In genomic region chr3:3105246-3105645, GRCh38 we compare ENCODE assay signal across 23 cellular contexts. TPM values are rescaled to one million over a fixed set of nuclear protein-coding genes. Genes with fewer than 3 reads are reported as not detected.
DNase-seq lines count a peak whose midpoint lies in the region; ATAC-seq, FAIRE-seq and TF ChIP-seq lines count a peak whose summit lies in the region.
"Had no signal": no experiment of that assay in that cellular context is flagged by ENCODE, and none has a peak within 500 bp of the region (broad histone marks: within the 10 kb centered on the region; RNA-seq: fewer than 3 reads in every experiment).

No MANE protein-coding gene starts in this region.

- FAIRE-seq in A549 (lab: Jason Lieb, UNC), result no peak
- FAIRE-seq: GM12891, GM18507 had no signal

- H4K20me1 ChIP-seq in BLaER1 (no peaks in the 10 kb centered on the region), GM23338 (replicated peaks; ENCODE audit: insufficient read depth) (no peaks in the 10 kb centered on the region)

- CTCF ChIA-PET in A549 (lab: Yijun Ruan, JAX), result no interaction called here

- H3K36me3 Mint-ChIP-seq in GM23338 (ENCODE audit: low read depth), result peaks cover 15% of the 10 kb centered on the region
- no peaks in the 10 kb centered on the region for H3K36me3 Mint-ChIP-seq in nephron progenitor cell (ENCODE audit: low read depth)
- H3K36me3 Mint-ChIP-seq: CD8-positive, alpha-beta T cell; IgD-negative memory B cell had no signal

- 0 out of 2 replicates have a peak, but pooled peaks cover 6% of the 10 kb centered on the region for H3K9me2 ChIP-seq in GM23338 (ENCODE audit: insufficient read depth)

- POLR2A ChIA-PET in A549 (lab: Yijun Ruan, JAX), result no interaction called here

- no peaks in the 10 kb centered on the region for H3K36me3 ChIP-seq in BLaER1
- H3K36me3 ChIP-seq in GM23338 (ENCODE audit: insufficient read depth), result no peaks in the 10 kb centered on the region
- H3K36me3 ChIP-seq: HAP-1 had no signal

- H3K27me3 Mint-ChIP-seq in GM23338 (ENCODE audit: insufficient read depth, low read depth, poor library complexity), result peaks cover 4% of the 10 kb centered on the region
- no peaks in the 10 kb centered on the region for H3K27me3 Mint-ChIP-seq in nephron progenitor cell (ENCODE audit: low read depth, poor library complexity)

- ATAC-seq in A549 (no peak), GM23338 (no peak), HG02678 (IDR thresholded peaks at IDR 0.05; ENCODE audit: unreplicated experiment) (no peak), GM18858 (IDR thresholded peaks at IDR 0.05; ENCODE audit: unreplicated experiment) (no peak)
- ATAC-seq: CD8-positive, alpha-beta T cell had no signal

- H3K4me2 ChIP-seq in A549, result no peak overlapping the region
- peak overlapping the region; percentile 55; the same call in 1 of the 2 replicates for H3K4me2 ChIP-seq in BLaER1
- no peak overlapping the region for H3K4me2 ChIP-seq in GM23338

- no peak for TF ChIP-seq CTCF in A549 (IDR thresholded peaks at IDR 0.05)
- TF ChIP-seq CTCF in GM23338 (conservative IDR thresholded peaks at IDR 0.05; ENCODE audit: low read depth in 2 of 2), result no peak
- no peak for TF ChIP-seq CTCF in nephron progenitor cell (IDR thresholded peaks at IDR 0.05)

- no peaks in the 10 kb centered on the region for H3K4me1 ChIP-seq in A549
- peaks cover 12% of the 10 kb centered on the region for H3K4me1 ChIP-seq in BLaER1
- peaks cover 8% of the 10 kb centered on the region; the same call in 1 of the 2 replicates for H3K4me1 ChIP-seq in GM23338 (ENCODE audit: insufficient read depth)
- H3K4me1 ChIP-seq: HAP-1 had no signal

- H3K27ac Mint-ChIP-seq in GM23338 (no peak overlapping the region), nephron progenitor cell (peak overlapping the region; percentile 10)
- H3K27ac Mint-ChIP-seq: CD8-positive, alpha-beta T cell had no signal

- no peak for TF ChIP-seq RAD21 in A549 (conservative IDR thresholded peaks at IDR 0.05 in 1 of 2, IDR thresholded peaks at IDR 0.05 in 1 of 2)

- no peaks in the 10 kb centered on the region for H3K79me2 ChIP-seq in GM23338 (replicated peaks; ENCODE audit: insufficient read depth)

- H2AFZ ChIP-seq in GM23338, result peak overlapping the region; percentile 29; the same call in 1 of the 2 replicates

- TF ChIP-seq EP300 in A549 (IDR thresholded peaks at IDR 0.05), result no peak

- no peaks in the 10 kb centered on the region for H3F3A ChIP-seq in GM23338 (replicated peaks; ENCODE audit: low read depth)

- no peak overlapping the region for H3K9ac ChIP-seq in BLaER1

- no peaks in the 10 kb centered on the region for H3K27me3 ChIP-seq in BLaER1
- H3K27me3 ChIP-seq in GM23338 (ENCODE audit: insufficient read depth), result no peaks in the 10 kb centered on the region

- no peak for DNase-seq in A549 (ENCODE audit: low read depth in 1 of 2, low spot score in 1 of 2)
- DNase-seq in GM23338 (ENCODE audit: low spot score), result no peak
- no peak for DNase-seq in nephron progenitor cell
- no peak for DNase-seq in amniotic stem cell (lab: John Stamatoyannopoulos, UW)
- DNase-seq: ACHN; Calu3; CD8-positive, alpha-beta T cell; DMS79 treated with DMSO at 0.1 percent for 48 hours; EL; Kasumi-1; KG1 had no signal

- 40% methylated on average over 3 of the region's 3 CpGs for WGBS in A549 (ENCODE audit: missing lambda C conversion rate)

- no peak overlapping the region for H3K4me3 ChIP-seq in A549
- H3K4me3 ChIP-seq in BLaER1, result no peak overlapping the region
- no peak overlapping the region for H3K4me3 ChIP-seq in GM23338
- H3K4me3 ChIP-seq: HAP-1 had no signal

- no peak for TF ChIP-seq POLR2A in A549 (IDR thresholded peaks at IDR 0.05; ENCODE audit: low read length)

- H3K4me1 Mint-ChIP-seq in GM23338 (no peaks in the 10 kb centered on the region), nephron progenitor cell (peaks cover 11% of the 10 kb centered on the region)

- H3K27ac ChIP-seq in A549 (no peak overlapping the region), BLaER1 (no peak overlapping the region), GM23338 (ENCODE audit: low read depth) (no peak overlapping the region)
- H3K27ac ChIP-seq: HL-60 had no signal

- peaks cover 91% of the 10 kb centered on the region for H3K9me3 Mint-ChIP-seq in GM23338
- no peaks in the 10 kb centered on the region for H3K9me3 Mint-ChIP-seq in nephron progenitor cell
- H3K9me3 Mint-ChIP-seq: CD8-positive, alpha-beta T cell; IgD-negative memory B cell had no signal

- no peak overlapping the region for H3K4me3 Mint-ChIP-seq in GM23338
- H3K4me3 Mint-ChIP-seq in nephron progenitor cell, result no peak overlapping the region
- H3K4me3 Mint-ChIP-seq: CD8-positive, alpha-beta T cell had no signal

- H3K9me3 ChIP-seq in A549, result no peaks in the 10 kb centered on the region; the same call in 2 of the 3 replicates
- H3K9me3 ChIP-seq in BLaER1, result no peaks in the 10 kb centered on the region
- H3K9me3 ChIP-seq: HAP-1 had no signal

TF ChIP-seq in A549, 52 proteins besides CTCF, POLR2A, EP300 and RAD21:
- no peak for TF ChIP-seq FOXS1 (CRISPR knock-in tag; IDR thresholded peaks at IDR 0.05)
- peak; percentile 75 for TF ChIP-seq MAFK (IDR thresholded peaks at IDR 0.05; ENCODE audit: partially characterized antibody)
- TF ChIP-seq, protein P1, sequence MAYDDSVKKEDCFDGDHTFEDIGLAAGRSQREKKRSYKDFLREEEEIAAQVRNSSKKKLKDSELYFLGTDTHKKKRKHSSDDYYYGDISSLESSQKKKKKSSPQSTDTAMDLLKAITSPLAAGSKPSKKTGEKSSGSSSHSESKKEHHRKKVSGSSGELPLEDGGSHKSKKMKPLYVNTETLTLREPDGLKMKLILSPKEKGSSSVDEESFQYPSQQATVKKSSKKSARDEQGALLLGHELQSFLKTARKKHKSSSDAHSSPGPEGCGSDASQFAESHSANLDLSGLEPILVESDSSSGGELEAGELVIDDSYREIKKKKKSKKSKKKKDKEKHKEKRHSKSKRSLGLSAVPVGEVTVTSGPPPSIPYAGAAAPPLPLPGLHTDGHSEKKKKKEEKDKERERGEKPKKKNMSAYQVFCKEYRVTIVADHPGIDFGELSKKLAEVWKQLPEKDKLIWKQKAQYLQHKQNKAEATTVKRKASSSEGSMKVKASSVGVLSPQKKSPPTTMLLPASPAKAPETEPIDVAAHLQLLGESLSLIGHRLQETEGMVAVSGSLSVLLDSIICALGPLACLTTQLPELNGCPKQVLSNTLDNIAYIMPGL (CRISPR knock-in tag; IDR thresholded peaks at IDR 0.05; ENCODE audit: borderline replicate concordance), result no peak
- no peak for TF ChIP-seq KDM5A (IDR thresholded peaks at IDR 0.05)
- no peak for TF ChIP-seq SREBF2 (IDR thresholded peaks at IDR 0.05)
- TF ChIP-seq CHD4 (IDR thresholded peaks at IDR 0.05; ENCODE audit: borderline replicate concordance), result no peak
- TF ChIP-seq ESRRA (IDR thresholded peaks at IDR 0.05; ENCODE audit: borderline replicate concordance, low read length), result no peak
TF ChIP-seq in A549: peak in this region for 1.

TF ChIP-seq in GM23338, 12 proteins besides CTCF, POLR2A, EP300 and RAD21 (continues in another document):
- TF ChIP-seq EZH2 (IDR thresholded peaks at IDR 0.05; ENCODE audit: low read depth, unreplicated experiment) (no peak), EZH2phosphoT487 (IDR thresholded peaks at IDR 0.05; ENCODE audit: unreplicated experiment) (no peak), STAT1 (IDR thresholded peaks at IDR 0.05; ENCODE audit: unreplicated experiment) (no peak), CREB1 (CRISPR knock-in tag; IDR thresholded peaks at IDR 0.05; ENCODE audit: low read depth) (no peak), POLR2AphosphoS5 (IDR thresholded peaks at IDR 0.05; ENCODE audit: low read depth) (no peak), NANOG (IDR thresholded peaks at IDR 0.05; ENCODE audit: borderline replicate concordance) (no peak), ZNF114 (CRISPR knock-in tag; IDR thresholded peaks at IDR 0.05) (no peak), ZNF331 (CRISPR knock-in tag; IDR thresholded peaks at IDR 0.05; ENCODE audit: low read depth) (no peak), JUNB (IDR thresholded peaks at IDR 0.05; ENCODE audit: unreplicated experiment) (no peak)
- TF ChIP-seq, protein P2, sequence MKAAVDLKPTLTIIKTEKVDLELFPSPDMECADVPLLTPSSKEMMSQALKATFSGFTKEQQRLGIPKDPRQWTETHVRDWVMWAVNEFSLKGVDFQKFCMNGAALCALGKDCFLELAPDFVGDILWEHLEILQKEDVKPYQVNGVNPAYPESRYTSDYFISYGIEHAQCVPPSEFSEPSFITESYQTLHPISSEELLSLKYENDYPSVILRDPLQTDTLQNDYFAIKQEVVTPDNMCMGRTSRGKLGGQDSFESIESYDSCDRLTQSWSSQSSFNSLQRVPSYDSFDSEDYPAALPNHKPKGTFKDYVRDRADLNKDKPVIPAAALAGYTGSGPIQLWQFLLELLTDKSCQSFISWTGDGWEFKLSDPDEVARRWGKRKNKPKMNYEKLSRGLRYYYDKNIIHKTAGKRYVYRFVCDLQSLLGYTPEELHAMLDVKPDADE (IDR thresholded peaks at IDR 0.05), result no peak

RNA-seq across cellular contexts. Expression of gene IL5RA, which starts 4.9 kb away (rescaled TPM):
- polyA plus RNA-seq in A549 (2011; rRNA removed) (not detected in 2 replicates), A549 (2017; fragmentation: RNase III; extraction: RNeasy Plus Mini Kit Qiagen cat#74134 plus additional on column Dnase treatment) (not detected in 3 replicates), GM23338 (2016; fragmentation: Nextera tagmentation; extraction: Ambion mirVana) (not detected in 2 replicates)
- not detected in 2 replicates for polyA plus RNA-seq in A549 (2012; cell fraction: cytosol; rRNA removed)
- polyA plus RNA-seq in A549 (2012; cell fraction: nucleus; rRNA removed), result not detected in 2 replicates
- not detected in 2 replicates for polyA minus RNA-seq in A549 (2011; rRNA and poly(A)+ RNA removed)
- 0.31 TPM in 1 of 2 replicates, not detected in the other for total RNA-seq in GM23338 (2014; rRNA removed; shearing (Covaris generic))
- total RNA-seq: A172; Calu3; CD8-positive, alpha-beta T cell; G401; HT1080 had no signal
- polyA plus RNA-seq: BJ had no signal

RNA-seq across cellular contexts. Expression of gene TRNT1, which starts 21.5 kb away (rescaled TPM):
- polyA plus RNA-seq in A549 (2011; rRNA removed), result 20.8 and 25.7 TPM in 2 replicates
- 7.9 and 8.1 TPM in 2 replicates for polyA plus RNA-seq in A549 (2012; cell fraction: cytosol; rRNA removed)
- 7.2 and 8.6 TPM in 2 replicates for polyA plus RNA-seq in A549 (2012; cell fraction: nucleus; rRNA removed)
- polyA plus RNA-seq in A549 (2017; fragmentation: RNase III; extraction: RNeasy Plus Mini Kit Qiagen cat#74134 plus additional on column Dnase treatment), result 29.9 to 32.0 TPM (median 31.1 TPM) in 3 replicates
- polyA minus RNA-seq in A549 (2011; rRNA and poly(A)+ RNA removed), result 14.6 and 23.5 TPM in 2 replicates
- total RNA-seq in GM23338 (2014; rRNA removed; shearing (Covaris generic)), result 33.9 and 42.8 TPM in 2 replicates
- polyA plus RNA-seq in GM23338 (2016; fragmentation: Nextera tagmentation; extraction: Ambion mirVana), result 25.2 and 36.4 TPM in 2 replicates
